Comparison of ENCODE assay signal across 17 cellular contexts in genomic region chr13:40394304-40394983, GRCh38.
"Had no signal": no experiment of that assay in that cellular context is flagged by ENCODE, and none has a peak within 500 bp of the region (broad histone marks: within the 10 kb centered on the region; RNA-seq: fewer than 3 reads in every experiment).

No MANE protein-coding gene starts in this region.

- DNase-seq: activated effector memory CD4-positive, alpha-beta T cell treated with Interleukin-2 at 50 U/mL for 16 hours; activated T-cell treated with anti-CD3 and anti-CD28 coated beads, Interleukin-2, amount 50 U/mL, for 24 hours; amniotic stem cell; cerebellar nuclear complex; erythroblast; hippocampal formation; nephron progenitor cell; occipital lobe; right cardiac atrium; stimulated activated CD4-positive, alpha-beta T cell treated with anti-CD3 and anti-CD28 coated beads, Interleukin-4, amount 100 ng/mL, for 4 hours; stimulated activated CD8-positive, alpha-beta memory T cell treated with anti-CD3 and anti-CD28 coated beads, Interleukin-4, amount 100 ng/mL, for 48 hours; upper lobe of left lung had no signal

- H3K36me3 ChIP-seq: prostate gland, upper lobe of left lung had no signal

- H3K4me3 Mint-ChIP-seq: activated naive CD4-positive, alpha-beta T cell treated with anti-CD3 and anti-CD28 coated beads, Interleukin-2, amount 50 U/mL, for 24 hours; activated T-cell treated with anti-CD3 and anti-CD28 coated beads, Interleukin-2, amount 50 U/mL, for 24 hours; dendritic cell treated with granulocyte-macrophage colony-stimulating factor and Interleukin-4, amounts not matched to agents 40 ng/mL and 50 ng/mL, for 4 days; nephron progenitor cell; stimulated activated naive CD8-positive, alpha-beta T cell treated with anti-CD3 and anti-CD28 coated beads, Interleukin-15, Interleukin-2, amounts not matched to agents 100 ng/mL and 50 ng/mL, for 24 hours had no signal

- H3K36me3 Mint-ChIP-seq: activated naive CD4-positive, alpha-beta T cell treated with anti-CD3 and anti-CD28 coated beads, Interleukin-2, amount 50 U/mL, for 24 hours had no signal

- H3K4me3 ChIP-seq: prostate gland, skin epidermis, upper lobe of left lung had no signal

- ATAC-seq: right cardiac atrium had no signal

- H3K27me3 Mint-ChIP-seq: activated naive CD4-positive, alpha-beta T cell treated with anti-CD3 and anti-CD28 coated beads, Interleukin-2, amount 50 U/mL, for 24 hours; activated T-cell treated with anti-CD3 and anti-CD28 coated beads, Interleukin-2, amount 50 U/mL, for 24 hours; stimulated activated naive CD8-positive, alpha-beta T cell treated with anti-CD3 and anti-CD28 coated beads, Interleukin-15, Interleukin-2, amounts not matched to agents 100 ng/mL and 50 ng/mL, for 24 hours had no signal

- H3K27ac ChIP-seq: prostate gland, skin epidermis, upper lobe of left lung had no signal

- H3K4me1 ChIP-seq: prostate gland, upper lobe of left lung had no signal

- H3K27ac Mint-ChIP-seq: activated naive CD4-positive, alpha-beta T cell treated with anti-CD3 and anti-CD28 coated beads, Interleukin-2, amount 50 U/mL, for 24 hours; activated T-cell treated with anti-CD3 and anti-CD28 coated beads, Interleukin-2, amount 50 U/mL, for 24 hours; dendritic cell treated with granulocyte-macrophage colony-stimulating factor and Interleukin-4, amounts not matched to agents 40 ng/mL and 50 ng/mL, for 4 days; nephron progenitor cell; stimulated activated naive CD8-positive, alpha-beta T cell treated with anti-CD3 and anti-CD28 coated beads, Interleukin-15, Interleukin-2, amounts not matched to agents 100 ng/mL and 50 ng/mL, for 24 hours had no signal

- H3K9me3 ChIP-seq: prostate gland, upper lobe of left lung had no signal

- H3K27me3 ChIP-seq: upper lobe of left lung had no signal
